In the genomic region with DNA sequence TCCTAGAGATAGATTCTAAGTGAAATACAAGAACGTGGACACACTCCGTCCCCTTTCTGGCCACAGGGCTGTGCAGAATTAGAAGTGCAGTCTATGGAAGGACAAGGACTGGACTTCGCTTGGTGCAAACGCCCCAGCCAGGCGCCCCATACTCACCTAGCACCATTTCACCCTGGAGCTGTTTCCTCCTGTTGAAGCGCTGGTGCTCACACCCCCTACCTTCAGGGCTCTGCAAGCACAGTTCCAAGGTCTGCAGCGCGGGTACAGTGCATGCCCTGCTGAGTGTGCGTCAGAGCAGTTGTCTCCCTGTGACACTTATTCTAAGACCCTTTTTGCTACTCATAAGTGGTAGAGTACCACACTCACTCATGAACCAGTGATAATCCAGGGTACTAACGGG, we compare ENCODE assay signal across 8 cellular contexts. TPM values are rescaled to one million over a fixed set of nuclear protein-coding genes. Genes with fewer than 3 reads are reported as not detected.
DNase-seq lines count a peak whose midpoint lies in the region; ATAC-seq and TF ChIP-seq lines count a peak whose summit lies in the region.

No MANE protein-coding gene starts in this region.

- H3K9me3 ChIP-seq in upper lobe of right lung (no peaks in the 10 kb centered on the region), gastroesophageal sphincter (no peaks in the 10 kb centered on the region), heart left ventricle (no peaks in the 10 kb centered on the region)

- peak; percentile 20 for TF ChIP-seq CTCF in upper lobe of right lung (IDR thresholded peaks at IDR 0.05)
- no peak for TF ChIP-seq CTCF in gastroesophageal sphincter (IDR thresholded peaks at IDR 0.05)
- TF ChIP-seq CTCF in heart left ventricle (IDR thresholded peaks at IDR 0.05) = no peak

- H3K4me1 ChIP-seq in upper lobe of right lung (peaks cover 53% of the 10 kb centered on the region), gastroesophageal sphincter (peaks cover 0 to 49% (median 9%) of the 10 kb centered on the region in 3 donors), heart left ventricle (peaks cover 3 to 52% (median 40%) of the 10 kb centered on the region in 12 donors)

- ATAC-seq in upper lobe of right lung (no peak), GM18858 (IDR thresholded peaks at IDR 0.05; ENCODE audit: unreplicated experiment) (no peak), gastroesophageal sphincter (no peak), heart left ventricle (no peak)

- no peaks in the 10 kb centered on the region for H3K36me3 ChIP-seq in upper lobe of right lung
- no peaks in the 10 kb centered on the region for H3K36me3 ChIP-seq in gastroesophageal sphincter
- H3K36me3 ChIP-seq in heart left ventricle = no peaks in the 10 kb centered on the region

- whole genome bisulfite sequencing in gastroesophageal sphincter (ENCODE audit: low coverage in 1 of 2), 2 donors = 73% methylated on average over 4 of the region's 10 CpGs; no CpG with 5 or more reads in 1 of the 2 donors
- WGBS in heart left ventricle, 4 donors = 89 to 92% (median 90%) methylated on average over 7 to 10 of the region's 10 CpGs

- TF ChIP-seq POLR2A in gastroesophageal sphincter (IDR thresholded peaks at IDR 0.05) (no peak), heart left ventricle (IDR thresholded peaks at IDR 0.05) (no peak)

- intact Hi-C loops in upper lobe of right lung (cut with DNase I) = no loop called here
- intact Hi-C loops in heart left ventricle (cut with DNase I) = loop anchor here in 8 of 10 donors (2.0 to 10.0 kb wide), 8 partner anchors 23 to 181 kb away; partner anchors contain the start of gene RRM2 (in 2 of the 8)

- H3K4me3 ChIP-seq in upper lobe of right lung (peak overlapping the region; percentile 83), gastroesophageal sphincter (no peak overlapping the region), heart left ventricle (peak overlapping the region in 3 of 12 donors; percentile 57 to 92 (median 90))

- H3K27ac ChIP-seq in upper lobe of right lung = peak overlapping the region; percentile 88
- H3K27ac ChIP-seq in gastroesophageal sphincter = no peak overlapping the region
- H3K27ac ChIP-seq in heart left ventricle = peak overlapping the region in 2 of 12 donors; percentile 20 to 58

- H3K27me3 ChIP-seq in upper lobe of right lung (no peaks in the 10 kb centered on the region), gastroesophageal sphincter (no peaks in the 10 kb centered on the region), heart left ventricle (no peaks in the 10 kb centered on the region)

- TF ChIP-seq EP300 in gastroesophageal sphincter (IDR thresholded peaks at IDR 0.05) = no peak

- peak; percentile 40 for DNase-seq in activated T-cell treated with anti-CD3 and anti-CD28 coated beads for 48 hours (ENCODE audit: low read depth)
- no peak for DNase-seq in activated T-cell treated with anti-CD3 and anti-CD28 coated beads for 4 hours
- DNase-seq in activated CD8-positive, alpha-beta memory T cell treated with anti-CD3 and anti-CD28 coated beads, Interleukin-2, amount 50 U/mL, for 48 hours = peak; percentile 70
- DNase-seq in islet precursor cell = peak; percentile 78
- DNase-seq in upper lobe of right lung = no peak
- DNase-seq in heart left ventricle = no peak

RNA-seq across cellular contexts. Expression of gene HPCAL1, which starts 3.0 kb away (rescaled TPM):
- total RNA-seq in upper lobe of right lung (160 TPM), gastroesophageal sphincter (10 to 100 TPM; 17.0 to 42.1 (median 29.8) TPM), heart left ventricle (10 to 100 TPM; 18.9 to 63.2 (median 40.5) TPM)
- 10 to 100 TPM; 30.8 to 42.6 TPM for polyA plus RNA-seq in heart left ventricle

Comparison
In these comparisons a context has a peak if more than half of its experiments do, and no peak if none do; other contexts are left out.
1. DNase-seq: peak in activated T-cell treated with anti-CD3 and anti-CD28 coated beads for 48 hours (single experiment), activated CD8-positive, alpha-beta memory T cell treated with anti-CD3 and anti-CD28 coated beads, Interleukin-2, amount 50 U/mL, for 48 hours (single experiment) and islet precursor cell (single experiment); none in activated T-cell treated with anti-CD3 and anti-CD28 coated beads for 4 hours (single experiment), upper lobe of right lung (single experiment) and heart left ventricle (0 of 5).